ENCODE assay signal across 8 cellular contexts in genomic region chr3:9248232-9249191, GRCh38. TPM values are rescaled to one million over a fixed set of nuclear protein-coding genes. Genes with fewer than 3 reads are reported as not detected.
DNase-seq lines count a peak whose midpoint lies in the region; TF ChIP-seq lines count a peak whose summit lies in the region.

No MANE protein-coding gene starts in this region.

- no peak for TF ChIP-seq POLR2A in spleen (IDR thresholded peaks at IDR 0.05)

- H3K27ac Mint-ChIP-seq in HFFc6 (no peak overlapping the region), endothelial cell (ENCODE audit: unreplicated experiment) (no peak overlapping the region)
- no peak overlapping the region for H3K27ac Mint-ChIP-seq in activated CD4-positive, alpha-beta memory T cell treated with anti-CD3 and anti-CD28 coated beads, Interleukin-2, amount 10 ng/mL, durations not matched to agents 7 days and 5 days

- 21 to 36% (median 28%) methylated on average over 19 of the region's 19 CpGs for WGBS in spleen, 5 donors

- H3K4me3 Mint-ChIP-seq in HFFc6, result peak overlapping the region; percentile 87
- peak overlapping the region; percentile 59 for H3K4me3 Mint-ChIP-seq in activated CD4-positive, alpha-beta memory T cell treated with anti-CD3 and anti-CD28 coated beads, Interleukin-2, amount 10 ng/mL, durations not matched to agents 7 days and 5 days
- no peak overlapping the region for H3K4me3 Mint-ChIP-seq in endothelial cell (ENCODE audit: unreplicated experiment)

- intact Hi-C loops in spleen (cut with DNase I; ENCODE audit: low total_unique reads), result no loop called here

- H3K4me1 Mint-ChIP-seq in HFFc6 (ENCODE audit: low read depth) (peaks cover 34% of the 10 kb centered on the region), endothelial cell (ENCODE audit: unreplicated experiment) (peaks cover 6% of the 10 kb centered on the region)
- H3K4me1 Mint-ChIP-seq in activated CD4-positive, alpha-beta memory T cell treated with anti-CD3 and anti-CD28 coated beads, Interleukin-2, amount 10 ng/mL, durations not matched to agents 7 days and 5 days, result peaks cover 20% of the 10 kb centered on the region

- no peak overlapping the region for H3K27ac ChIP-seq in iPS-20b (ENCODE audit: low read length)
- H3K27ac ChIP-seq in spleen, result no peak overlapping the region

- H3K36me3 ChIP-seq in BJ (ENCODE audit: control insufficient read depth, insufficient read depth, low read length), result no peaks in the 10 kb centered on the region; the same call in 1 of the 2 replicates
- no peaks in the 10 kb centered on the region for H3K36me3 ChIP-seq in iPS-20b (ENCODE audit: insufficient read depth, low read depth, low read length)
- no peaks in the 10 kb centered on the region for H3K36me3 ChIP-seq in spleen

- TF ChIP-seq CTCF in BJ (IDR thresholded peaks at IDR 0.05; ENCODE audit: insufficient read depth, low read depth, low read length) (no peak), HFFc6 (IDR thresholded peaks at IDR 0.05) (no peak), spleen (IDR thresholded peaks at IDR 0.05 in 8 of 11, conservative IDR thresholded peaks at IDR 0.05 in 3 of 11) (no peak), endothelial cell (IDR thresholded peaks at IDR 0.05; ENCODE audit: unreplicated experiment) (no peak)

- H3K9me3 ChIP-seq in iPS-20b (ENCODE audit: insufficient read depth, low read depth, low read length) (no peaks in the 10 kb centered on the region), spleen (no peaks in the 10 kb centered on the region)

- no peak for DNase-seq in BJ (ENCODE audit: low read depth)
- no peak for DNase-seq in HFFc6
- no peak for DNase-seq in activated CD4-positive, alpha-beta memory T cell treated with anti-CD3 and anti-CD28 coated beads, Interleukin-2, amount 10 ng/mL, durations not matched to agents 7 days and 5 days
- DNase-seq in spleen, result no peak
- no peak for DNase-seq in endothelial cell (ENCODE audit: low spot score)
- DNase-seq in SW 1271 (lab: John Stamatoyannopoulos, UW), result no peak
- no peak for DNase-seq in NCI-H187 treated with DMSO at 0.1 percent for 48 hours (lab: John Stamatoyannopoulos, UW)

- H3K27me3 ChIP-seq in BJ (ENCODE audit: control insufficient read depth, insufficient read depth, low read length) (peaks cover 13% of the 10 kb centered on the region), iPS-20b (ENCODE audit: insufficient read depth, low read length) (peaks cover 21% of the 10 kb centered on the region), spleen (replicated peaks in 1 of 7) (no peaks in the 10 kb centered on the region)

- H3K27me3 Mint-ChIP-seq in HFFc6 (ENCODE audit: insufficient read depth), result peaks cover 34% of the 10 kb centered on the region
- peaks cover 24% of the 10 kb centered on the region for H3K27me3 Mint-ChIP-seq in activated CD4-positive, alpha-beta memory T cell treated with anti-CD3 and anti-CD28 coated beads, Interleukin-2, amount 10 ng/mL, durations not matched to agents 7 days and 5 days
- peaks cover 2% of the 10 kb centered on the region for H3K27me3 Mint-ChIP-seq in endothelial cell (ENCODE audit: unreplicated experiment)

- H3K4me3 ChIP-seq in BJ (ENCODE audit: low read depth, low read length) (peak overlapping the region; percentile 47), iPS-20b (ENCODE audit: low read length) (peak overlapping the region; percentile 82), spleen (peak overlapping the region; percentile 23 to 81 (median 50))

- H3K36me3 Mint-ChIP-seq in HFFc6 (ENCODE audit: low read depth) (peaks cover 4% of the 10 kb centered on the region; the same call in 1 of the 2 replicates), endothelial cell (ENCODE audit: low read depth, unreplicated experiment) (no peaks in the 10 kb centered on the region)
- H3K36me3 Mint-ChIP-seq in activated CD4-positive, alpha-beta memory T cell treated with anti-CD3 and anti-CD28 coated beads, Interleukin-2, amount 10 ng/mL, durations not matched to agents 7 days and 5 days (ENCODE audit: low read depth), result no peaks in the 10 kb centered on the region

- H3K9ac ChIP-seq in iPS-20b (ENCODE audit: low read depth, low read length), result peak overlapping the region; percentile 71

- H3K4me1 ChIP-seq in iPS-20b (ENCODE audit: insufficient read depth, low read length) (peaks cover 16% of the 10 kb centered on the region), spleen (peaks cover 0 to 32% (median 20%) of the 10 kb centered on the region in 6 donors)

- CTCF ChIA-PET in BJ (lab: Yijun Ruan, JAX), result interaction anchor here (0.6 to 1.5 kb wide), 5 partner anchors 9 to 120 kb away, joined by 3 to 4 read pairs (median 3); no protein-coding TSS in a partner anchor
- CTCF ChIA-PET in activated CD4-positive, alpha-beta memory T cell treated with anti-CD3 and anti-CD28 coated beads, Interleukin-2, amount 10 ng/mL, durations not matched to agents 7 days and 5 days (lab: Charles Lee), result interaction anchor here (0.9 to 3.4 kb wide), 4 partner anchors 17 to 280 kb away, joined by 3 to 10 read pairs (median 4); no protein-coding TSS in a partner anchor

- no peaks in the 10 kb centered on the region for H3K9me3 Mint-ChIP-seq in HFFc6
- no peaks in the 10 kb centered on the region for H3K9me3 Mint-ChIP-seq in activated CD4-positive, alpha-beta memory T cell treated with anti-CD3 and anti-CD28 coated beads, Interleukin-2, amount 10 ng/mL, durations not matched to agents 7 days and 5 days
- H3K9me3 Mint-ChIP-seq in endothelial cell (ENCODE audit: unreplicated experiment), result no peaks in the 10 kb centered on the region

- POLR2A ChIA-PET in BJ (lab: Charles Lee), result interaction anchor here (0.6 kb wide), 1 partner anchor 213 kb away, joined by 3 read pairs; no protein-coding TSS in a partner anchor
- POLR2A ChIA-PET in activated CD4-positive, alpha-beta memory T cell treated with anti-CD3 and anti-CD28 coated beads, Interleukin-2, amount 10 ng/mL, durations not matched to agents 7 days and 5 days (lab: Charles Lee), result no interaction called here

RNA-seq across cellular contexts. Expression of gene SRGAP3, which starts 0.9 kb away (rescaled TPM):
- polyA plus RNA-seq in BJ (2011; rRNA removed), result 0.65 and 0.75 TPM in 2 replicates
- 0.46 and 1.5 TPM in 2 replicates for polyA minus RNA-seq in BJ (2011; rRNA and poly(A)+ RNA removed)
- under 1 TPM; 0.23 to 0.92 (median 0.77) TPM for total RNA-seq in HFFc6 (2021; fragmentation: NEBNext Ultra II Directional; extraction: Animal tissue kit (Norgen Biotek cat#: 25700))
- 1 to 10 TPM; 1.2 to 1.3 TPM for total RNA-seq in activated CD4-positive, alpha-beta memory T cell treated with anti-CD3 and anti-CD28 coated beads, Interleukin-2, amount 10 ng/mL, durations not matched to agents 7 days and 5 days
- total RNA-seq in spleen, result 10 to 100 TPM in 2 of 7 donors, 1 to 10 TPM in 5; 4.6 to 10.3 (median 7.0) TPM
- 1 to 10 TPM in 1 of 3 donors, under 1 TPM in 2; 0.54 to 1.3 (median 0.74) TPM for polyA plus RNA-seq in spleen
- total RNA-seq in endothelial cell (ENCODE audit: unreplicated experiment), result 12.0 TPM
